In genomic region chr6:65452333-65452732, GRCh38 we compare ENCODE assay signal across 31 cellular contexts.
"Had no signal": no experiment of that assay in that cellular context is flagged by ENCODE, and none has a peak within 500 bp of the region (broad histone marks: within the 10 kb centered on the region; RNA-seq: fewer than 3 reads in every experiment).

No MANE protein-coding gene starts in this region.

- H3K36me3 ChIP-seq: adrenal gland, ascending aorta, brain microvascular endothelial cell, breast epithelium, cardiac muscle cell had no signal

- H3K27ac ChIP-seq: adrenal gland, ascending aorta, body of pancreas, brain microvascular endothelial cell, breast epithelium, cardiac muscle cell had no signal

- H3K9me3 ChIP-seq: adrenal gland, ascending aorta, body of pancreas had no signal

- H3K27me3 ChIP-seq: adrenal gland, ascending aorta, body of pancreas, brain microvascular endothelial cell, breast epithelium, cardiac muscle cell had no signal

- H3K4me1 ChIP-seq: ascending aorta, body of pancreas, breast epithelium had no signal

- ATAC-seq: activated naive CD4-positive, alpha-beta T cell treated with anti-CD3 and anti-CD28 coated beads, Interleukin-2, amount 50 U/mL, for 72 hours; activated naive CD8-positive, alpha-beta T cell treated with anti-CD3 and anti-CD28 coated beads, Interleukin-2, amount 50 U/mL, for 24 hours; activated T-cell treated with anti-CD3 and anti-CD28 coated beads, Interleukin-2, amount 50 U/mL, for 4 hours; activated T-cell treated with anti-CD3 and anti-CD28 coated beads, Interleukin-2, amount 50 U/mL, for 72 hours; activated T-helper 17 cell treated with anti-CD3 and anti-CD28 coated beads, Interleukin-2, amount 50 U/mL, for 72 hours; body of pancreas had no signal

- DNase-seq: activated effector memory CD4-positive, alpha-beta T cell treated with anti-CD3 and anti-CD28 coated beads, Interleukin-2, amount 50 U/mL, for 16 hours; activated effector memory CD4-positive, alpha-beta T cell treated with Interleukin-2 at 50 U/mL for 16 hours; activated gamma-delta T cell; activated gamma-delta T cell treated with Interleukin-2 at 50 U/mL for 16 hours; activated naive CD4-positive, alpha-beta T cell; activated naive CD4-positive, alpha-beta T cell treated with anti-CD3 and anti-CD28 coated beads for 36 hours; activated naive CD4-positive, alpha-beta T cell treated with anti-CD3 and anti-CD28 coated beads, Interleukin-2, amount 10 ng/mL, durations not matched to agents 7 days and 5 days; activated naive CD4-positive, alpha-beta T cell treated with anti-CD3 and anti-CD28 coated beads, Interleukin-2, amount 50 U/mL, for 16 hours; activated naive CD4-positive, alpha-beta T cell treated with Interleukin-2 at 50 U/mL for 16 hours; activated naive CD8-positive, alpha-beta T cell treated with anti-CD3 and anti-CD28 coated beads for 36 hours; activated naive CD8-positive, alpha-beta T cell treated with anti-CD3 and anti-CD28 coated beads, Interleukin-2, amount 10 ng/mL, durations not matched to agents 7 days and 5 days; activated naive CD8-positive, alpha-beta T cell treated with anti-CD3 and anti-CD28 coated beads, Interleukin-2, amount 50 U/mL, for 24 hours; activated T-cell treated with anti-CD3 and anti-CD28 coated beads, Interleukin-2, amount 50 U/mL, for 24 hours; activated T-cell treated with anti-CD3 and anti-CD28 coated beads, Interleukin-2, amount 50 U/mL, for 4 hours; activated T-cell treated with anti-CD3 and anti-CD28 coated beads, Interleukin-2, amount 50 U/mL, for 48 hours; activated T-cell treated with anti-CD3 and anti-CD28 coated beads, Interleukin-2, amount 50 U/mL, for 72 hours; adrenal gland; amniotic stem cell; amygdala; anterior cingulate cortex; aorta; body of pancreas; brain microvascular endothelial cell; caudate nucleus; central memory CD4-positive, alpha-beta T cell; cerebellar nuclear complex had no signal

- H3K4me3 ChIP-seq: adrenal gland, ascending aorta, body of pancreas, breast epithelium, cardiac muscle cell had no signal
